In genomic region chr12:28127455-28127854, GRCh38 we compare ENCODE assay signal across 2 cellular contexts.
TF ChIP-seq lines count a peak whose summit lies in the region.

No MANE protein-coding gene starts in this region.

TF ChIP-seq in A549, 52 proteins besides CTCF, POLR2A, EP300 and RAD21 (continued from another document):
- TF ChIP-seq HMGXB4 (CRISPR knock-in tag; IDR thresholded peaks at IDR 0.05; ENCODE audit: borderline replicate concordance) (no peak), EHMT2 (IDR thresholded peaks at IDR 0.05; ENCODE audit: low read depth) (no peak), NPAS2 (CRISPR knock-in tag; IDR thresholded peaks at IDR 0.05; ENCODE audit: borderline replicate concordance) (no peak), CBX8 (IDR thresholded peaks at IDR 0.05) (no peak), MAX (IDR thresholded peaks at IDR 0.05) (no peak), NFE2L2 (conservative IDR thresholded peaks at IDR 0.05; ENCODE audit: low read length) (no peak), MAZ (IDR thresholded peaks at IDR 0.05; ENCODE audit: borderline replicate concordance, low read depth, low read length) (no peak), ZFP36 (IDR thresholded peaks at IDR 0.05; ENCODE audit: borderline replicate concordance, partially characterized antibody) (no peak), JUNB (IDR thresholded peaks at IDR 0.05) (no peak), RCOR1 (IDR thresholded peaks at IDR 0.05; ENCODE audit: low read depth, low read length) (no peak), FOSB (CRISPR knock-in tag; IDR thresholded peaks at IDR 0.05) (no peak), NR3C1 (IDR thresholded peaks at IDR 0.05) (no peak), HOXB5 (CRISPR knock-in tag; IDR thresholded peaks at IDR 0.05) (no peak), HDAC2 (IDR thresholded peaks at IDR 0.05) (no peak), SMC3 (IDR thresholded peaks at IDR 0.05) (no peak), CEBPB (IDR thresholded peaks at IDR 0.05) (no peak), TP53 (CRISPR knock-in tag; IDR thresholded peaks at IDR 0.05) (no peak), RFX5 (IDR thresholded peaks at IDR 0.05) (no peak), CHD2 (IDR thresholded peaks at IDR 0.05; ENCODE audit: low read length, partially characterized antibody) (no peak)

TF ChIP-seq in H1, 55 proteins besides CTCF, POLR2A, EP300 and RAD21 (continued from another document):
- no peak for TF ChIP-seq ATF3 (IDR thresholded peaks at IDR 0.05; ENCODE audit: insufficient read depth, low read depth, low read length)
